Comparison of ENCODE assay signal across 11 cellular contexts in the genomic region with DNA sequence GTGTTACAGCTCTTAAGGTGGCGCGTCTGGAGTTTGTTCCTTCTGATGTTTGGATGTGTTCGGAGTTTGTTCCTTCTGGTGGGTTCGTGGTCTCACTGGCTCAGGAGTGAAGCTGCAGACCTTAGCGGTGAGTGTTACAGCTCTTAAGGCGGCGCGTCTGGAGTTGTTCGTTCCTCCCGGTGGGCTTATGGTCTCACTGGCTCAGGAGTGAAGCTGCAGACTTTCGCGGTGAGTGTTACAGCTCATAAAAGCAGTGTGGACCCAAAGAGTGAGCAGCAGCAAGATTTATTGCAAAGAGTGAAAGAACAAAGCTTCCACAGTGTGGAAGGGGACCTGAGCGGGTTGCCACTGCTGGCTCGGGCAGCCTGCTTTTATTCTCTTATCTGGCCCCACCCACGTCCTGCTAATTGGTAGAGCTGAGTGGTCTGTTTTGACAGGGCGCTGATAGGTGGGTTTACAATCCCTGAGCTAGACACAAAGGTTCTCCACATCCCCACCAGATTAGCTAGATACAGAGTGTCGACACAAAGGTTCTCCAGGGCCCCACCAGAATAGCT. TPM values are rescaled to one million over a fixed set of nuclear protein-coding genes. Genes with fewer than 3 reads are reported as not detected.
"Had no signal": no experiment of that assay in that cellular context is flagged by ENCODE, and none has a peak within 500 bp of the region (broad histone marks: within the 10 kb centered on the region; RNA-seq: fewer than 3 reads in every experiment).

No MANE protein-coding gene starts in this region.

RNA-seq across cellular contexts. Expression of gene CXCL11, which starts 14.1 kb away (rescaled TPM):
- total RNA-seq: PC-3, PC-9, Peyer's patch, Right ventricle myocardium inferior, Right ventricle myocardium superior, SJCRH30, SJSA1 had no signal
- polyA plus RNA-seq: SK-N-SH had no signal

RNA-seq across cellular contexts. Expression of gene ART3, which starts 24.6 kb away (rescaled TPM):
- total RNA-seq: OCI-LY7, PC-3, PC-9 had no signal
- polyA plus RNA-seq: SK-N-SH had no signal

RNA-seq across cellular contexts. Expression of gene CXCL10, which starts 26.6 kb away (rescaled TPM):
- total RNA-seq: OCI-LY7, PC-3, PC-9, Right ventricle myocardium inferior, Right ventricle myocardium superior, SJCRH30, SK-MEL-5 had no signal
- polyA plus RNA-seq: SK-N-SH had no signal

RNA-seq across cellular contexts. Expression of gene CXCL9, which starts 42.6 kb away (rescaled TPM):
- total RNA-seq: PC-3, PC-9, RPMI7951, SJCRH30, SJSA1 had no signal
- polyA plus RNA-seq: SK-N-SH had no signal
